9 cellular contexts compared by ENCODE assay signal in the genomic region with DNA sequence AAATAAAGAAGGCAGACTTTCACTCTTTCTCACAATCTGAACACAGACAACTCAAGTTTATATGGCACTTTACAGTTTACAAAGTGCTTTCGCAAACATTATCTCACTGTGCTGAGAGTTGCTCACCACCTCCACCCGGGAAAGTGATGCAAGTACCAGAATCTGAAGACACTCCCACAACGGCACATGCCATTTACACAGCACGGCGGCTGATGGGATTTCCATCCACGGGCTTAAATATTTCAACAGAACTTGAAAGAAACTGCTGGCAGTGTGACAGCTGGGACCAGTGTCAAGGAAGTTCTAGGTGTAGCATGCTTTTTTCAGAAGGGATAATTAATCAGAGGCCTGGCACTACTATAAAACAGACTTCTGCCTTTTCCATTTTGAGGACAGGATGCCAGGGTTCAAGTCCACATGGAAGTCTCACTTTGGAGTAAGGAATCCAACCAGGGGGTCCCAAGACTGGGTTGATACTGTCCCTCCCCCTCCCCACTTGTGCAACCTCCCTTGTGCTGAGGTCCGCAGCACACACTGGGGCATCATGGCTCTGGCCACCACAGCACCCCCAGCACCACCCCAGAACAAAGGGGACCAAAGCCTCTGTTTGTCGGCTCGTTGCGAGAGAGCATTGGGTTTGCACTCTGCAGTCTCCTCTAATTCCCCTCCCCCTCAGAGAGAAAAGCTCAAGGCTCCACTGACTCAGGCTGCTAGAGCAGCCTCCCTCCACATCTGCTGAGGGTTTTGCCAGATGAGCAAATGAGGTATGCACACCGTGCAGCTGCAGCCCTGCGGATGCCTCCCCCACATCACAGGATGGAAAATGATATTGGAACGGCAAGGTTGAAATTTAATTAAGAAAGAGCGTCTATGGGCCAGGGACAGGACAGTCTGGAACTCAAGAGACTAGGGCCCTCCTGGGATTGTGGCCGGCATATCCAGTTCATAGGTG.
DNase-seq lines count a peak whose midpoint lies in the region; ATAC-seq, FAIRE-seq and TF ChIP-seq lines count a peak whose summit lies in the region.
"Had no signal": no experiment of that assay in that cellular context is flagged by ENCODE, and none has a peak within 500 bp of the region (broad histone marks: within the 10 kb centered on the region; RNA-seq: fewer than 3 reads in every experiment).

No MANE protein-coding gene starts in this region.

- no peaks in the 10 kb centered on the region for H3K9me3 ChIP-seq in PC-3 (ENCODE audit: low read length)

- CTCF ChIA-PET in PC-3 (lab: Charles Lee): no interaction called here

- TF ChIP-seq POLR2A in GM12891 (IDR thresholded peaks at IDR 0.05; ENCODE audit: low read depth, low read length): no peak

- in situ Hi-C loops in G401 (cut with HindIII; ENCODE audit: low sequenced_read_pairs): no loop called here

- peaks cover 36% of the 10 kb centered on the region for H3K4me1 ChIP-seq in PC-3 (ENCODE audit: insufficient read depth, low read length)
- H3K4me1 ChIP-seq in rectal smooth muscle tissue (ENCODE audit: control insufficient read depth, insufficient read depth, low read length): peaks cover 49% of the 10 kb centered on the region

- H3K79me2 ChIP-seq in PC-3 (ENCODE audit: low read length): no peaks in the 10 kb centered on the region

- peak overlapping the region; percentile 73 for H3K4me2 ChIP-seq in PC-3 (ENCODE audit: low read length)

- BruUV-seq in PC-3 (replicated peaks; lab: Mats Ljungman, UMichigan): no TSS peak

- H3K36me3 ChIP-seq in PC-3 (ENCODE audit: low read depth, low read length) (no peaks in the 10 kb centered on the region), rectal smooth muscle tissue (ENCODE audit: control insufficient read depth, insufficient read depth, low read length) (no peaks in the 10 kb centered on the region), H7 (replicated peaks; ENCODE audit: control insufficient read depth, insufficient read depth, low read length) (no peaks in the 10 kb centered on the region)

- intact Hi-C loops in PC-3 (cut with micrococcal nuclease): loop anchor here (5.0 kb wide), 1 partner anchor 66 kb away; no protein-coding TSS in a partner anchor

- no peak for DNase-seq in GM12891 (ENCODE audit: insufficient read length, low spot score)
- peak; percentile 36 for DNase-seq in PC-3
- no peak for DNase-seq in G401 (ENCODE audit: low spot score)
- DNase-seq in H7: no peak
- no peak for DNase-seq in NK-92 treated with Interleukin-12 subunit alpha and Interleukin-12 subunit beta, amount 100 ng/mL, for 24 hours (lab: John Stamatoyannopoulos, UW)
- DNase-seq in GM19240 (ENCODE audit: insufficient read length, low spot score): no peak
- DNase-seq: activated B cell treated with CpG ODN at 0.5 μM for 24 hours had no signal

- ATAC-seq in PC-3 (peak; percentile 16; the same call in 1 of the 2 replicates), esophagus mucosa (peak; percentile 89)

- POLR2A ChIA-PET in PC-3 (lab: Charles Lee; ENCODE audit: unreplicated experiment): no interaction called here

- H3K9ac ChIP-seq in PC-3 (ENCODE audit: low read length) (no peak overlapping the region), rectal smooth muscle tissue (ENCODE audit: low read length) (no peak overlapping the region)

- TF ChIP-seq CTCF in PC-3 (conservative IDR thresholded peaks at IDR 0.05; ENCODE audit: low read depth, low read length): no peak

- H3F3A ChIP-seq in PC-3 (ENCODE audit: low read length, unreplicated experiment): peaks cover 2% of the 10 kb centered on the region

- H3K27ac ChIP-seq in PC-3 (ENCODE audit: low read length) (peak overlapping the region; percentile 72), rectal smooth muscle tissue (ENCODE audit: low read depth, low read length) (peak overlapping the region; percentile 57)

- no peaks in the 10 kb centered on the region for H4K20me1 ChIP-seq in PC-3 (ENCODE audit: low read length)

- no peak overlapping the region for H2AFZ ChIP-seq in PC-3 (ENCODE audit: low read length)

- FAIRE-seq in GM12891 (lab: Jason Lieb, UNC): peak; percentile 62

- H3K4me3 ChIP-seq in PC-3 (ENCODE audit: low read length) (no peak overlapping the region), rectal smooth muscle tissue (ENCODE audit: low read length) (no peak overlapping the region), H7 (ENCODE audit: insufficient read depth, low read depth, low read length) (no peak overlapping the region)

- H3K9me2 ChIP-seq in PC-3 (replicated peaks; ENCODE audit: low read length): no peaks in the 10 kb centered on the region

- H3K27me3 ChIP-seq in PC-3 (ENCODE audit: low read length) (no peaks in the 10 kb centered on the region), rectal smooth muscle tissue (ENCODE audit: control insufficient read depth, insufficient read depth, low read length) (no peaks in the 10 kb centered on the region), H7 (ENCODE audit: control insufficient read depth, insufficient read depth, low read length) (no peaks in the 10 kb centered on the region)

TF ChIP-seq in GM12891, 5 proteins besides CTCF, POLR2A, EP300 and RAD21:
- TF ChIP-seq PAX5 (IDR thresholded peaks at IDR 0.05; ENCODE audit: insufficient read depth, low read length, severe bottlenecking) (no peak), POU2F2 (IDR thresholded peaks at IDR 0.05; ENCODE audit: low read depth, low read length) (peak; percentile 37; the same call in 1 of the 2 replicates)
